22 cellular contexts compared by ENCODE assay signal in genomic region chr6:20198156-20198555, GRCh38.
"Had no signal": no experiment of that assay in that cellular context is flagged by ENCODE, and none has a peak within 500 bp of the region (broad histone marks: within the 10 kb centered on the region; RNA-seq: fewer than 3 reads in every experiment).

No MANE protein-coding gene starts in this region.

- H3K27me3 ChIP-seq: adrenal gland, breast epithelium, gastroesophageal sphincter, heart left ventricle, right lobe of liver, upper lobe of right lung had no signal

- H3K4me3 Mint-ChIP-seq: activated CD4-positive, alpha-beta T cell treated with anti-CD3 and anti-CD28 coated beads, Interleukin-2, amount 10 ng/mL, durations not matched to agents 7 days and 5 days; activated T-cell treated with anti-CD3 and anti-CD28 coated beads, Interleukin-2, amount 50 U/mL, for 4 hours; natural killer cell; stimulated activated naive CD8-positive, alpha-beta T cell treated with anti-CD3 and anti-CD28 coated beads, Interleukin-15, amount 100 ng/mL, for 72 hours had no signal

- H3K9me3 ChIP-seq: adrenal gland, breast epithelium, gastroesophageal sphincter, heart left ventricle, right lobe of liver, upper lobe of right lung had no signal

- H3K9me3 Mint-ChIP-seq: activated CD4-positive, alpha-beta T cell treated with anti-CD3 and anti-CD28 coated beads, Interleukin-2, amount 10 ng/mL, durations not matched to agents 7 days and 5 days; activated naive CD4-positive, alpha-beta T cell treated with anti-CD3 and anti-CD28 coated beads, Interleukin-2, amount 50 U/mL, for 72 hours; activated T-cell treated with anti-CD3 and anti-CD28 coated beads, Interleukin-2, amount 50 U/mL, for 4 hours; natural killer cell; stimulated activated naive CD8-positive, alpha-beta T cell treated with anti-CD3 and anti-CD28 coated beads, Interleukin-15, amount 100 ng/mL, for 72 hours had no signal

- H3K27me3 Mint-ChIP-seq: activated CD4-positive, alpha-beta T cell treated with anti-CD3 and anti-CD28 coated beads, Interleukin-2, amount 10 ng/mL, durations not matched to agents 7 days and 5 days; stimulated activated naive CD8-positive, alpha-beta T cell treated with anti-CD3 and anti-CD28 coated beads, Interleukin-15, amount 100 ng/mL, for 72 hours had no signal

- H3K36me3 Mint-ChIP-seq: natural killer cell had no signal

- H3K4me3 ChIP-seq: adrenal gland, breast epithelium, gastroesophageal sphincter, heart left ventricle, right lobe of liver, smooth muscle cell, upper lobe of right lung had no signal

- H3K27ac ChIP-seq: adrenal gland, parathyroid adenoma, right lobe of liver, upper lobe of right lung had no signal

- H3K36me3 ChIP-seq: adrenal gland, breast epithelium, gastroesophageal sphincter, heart left ventricle, right lobe of liver, upper lobe of right lung had no signal

- H3K27ac Mint-ChIP-seq: activated CD4-positive, alpha-beta T cell treated with anti-CD3 and anti-CD28 coated beads, Interleukin-2, amount 10 ng/mL, durations not matched to agents 7 days and 5 days; activated naive CD4-positive, alpha-beta T cell treated with anti-CD3 and anti-CD28 coated beads, Interleukin-2, amount 50 U/mL, for 72 hours; natural killer cell had no signal

- FAIRE-seq: astrocyte had no signal

- H3K9ac ChIP-seq: parathyroid adenoma had no signal

- ATAC-seq: activated CD4-positive, CD25-positive, alpha-beta regulatory T cell treated with anti-CD3 and anti-CD28 coated beads, Interleukin-2, amount 50 U/mL, for 24 hours; activated naive CD4-positive, alpha-beta T cell treated with anti-CD3 and anti-CD28 coated beads, Interleukin-2, amount 50 U/mL, for 72 hours; activated T-cell treated with anti-CD3 and anti-CD28 coated beads, Interleukin-2, amount 50 U/mL, for 4 hours; gastroesophageal sphincter; heart left ventricle; natural killer cell; right lobe of liver; stimulated activated naive CD8-positive, alpha-beta T cell treated with anti-CD3 and anti-CD28 coated beads, Interleukin-15, amount 100 ng/mL, for 72 hours; upper lobe of right lung had no signal

- DNase-seq: activated CD4-positive, alpha-beta T cell treated with anti-CD3 and anti-CD28 coated beads, Interleukin-2, amount 10 ng/mL, durations not matched to agents 7 days and 5 days; activated CD8-positive, alpha-beta memory T cell treated with anti-CD3 and anti-CD28 coated beads, Interleukin-2, amount 50 U/mL, for 4 hours; activated effector memory CD4-positive, alpha-beta T cell treated with anti-CD3 and anti-CD28 coated beads, Interleukin-2, amount 50 U/mL, for 16 hours; activated T-cell treated with anti-CD3 and anti-CD28 coated beads, Interleukin-2, amount 50 U/mL, for 4 hours; adrenal gland; cortex of kidney; effector CD4-positive, alpha-beta T cell; heart left ventricle; natural killer cell; right lobe of liver; stimulated activated CD4-positive, alpha-beta T cell treated with anti-CD3 and anti-CD28 coated beads, Interleukin-4, amount 100 ng/mL, for 1 hour; stimulated activated naive CD8-positive, alpha-beta T cell treated with anti-CD3 and anti-CD28 coated beads, Interleukin-15, amount 100 ng/mL, for 72 hours; T-helper 1 cell; T1000; upper lobe of right lung had no signal
